Comparison of ENCODE assay signal across 13 cellular contexts in the genomic region with DNA sequence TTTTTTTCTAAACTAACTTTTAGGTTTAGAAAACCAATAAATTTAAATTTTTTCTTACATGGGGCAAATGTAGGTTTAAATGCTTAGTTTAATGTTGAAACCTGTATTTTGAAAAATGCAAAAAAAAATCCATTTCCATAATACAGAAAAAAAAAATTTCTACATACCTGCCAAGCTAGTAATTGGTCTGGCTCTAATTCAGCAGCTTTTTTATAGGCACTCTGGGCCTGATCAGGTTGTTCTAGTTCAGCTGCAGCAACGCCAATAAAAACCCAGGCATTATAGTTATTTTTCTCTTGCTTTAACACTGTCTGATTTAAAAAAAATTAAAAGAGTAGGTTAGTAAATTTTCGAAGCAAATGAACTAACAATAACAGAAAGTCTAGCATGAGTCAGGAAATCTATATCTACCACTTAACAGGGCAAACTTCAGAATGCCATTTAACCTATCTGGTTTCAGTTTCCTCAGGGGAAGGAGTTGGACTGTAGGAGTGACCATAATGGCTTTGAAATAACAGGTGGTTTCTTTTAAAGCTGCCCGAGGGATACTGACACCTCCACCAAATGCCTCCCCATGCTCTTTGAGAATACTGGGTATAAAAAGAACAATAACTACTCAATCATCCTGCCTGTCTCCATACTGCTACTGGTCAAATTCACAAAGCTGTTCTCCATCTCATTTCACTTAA. TPM values are rescaled to one million over a fixed set of nuclear protein-coding genes. Genes with fewer than 3 reads are reported as not detected.
A peak's percentile ranks its signal among the peaks of the same experiment; 100 is the strongest.
DNase-seq lines count a peak whose midpoint lies in the region; ATAC-seq and TF ChIP-seq lines count a peak whose summit lies in the region.
"Had no signal": no experiment of that assay in that cellular context is flagged by ENCODE, and none has a peak within 500 bp of the region (broad histone marks: within the 10 kb centered on the region; RNA-seq: fewer than 3 reads in every experiment).

No MANE protein-coding gene starts in this region.

- no peaks in the 10 kb centered on the region for H3K36me3 ChIP-seq in prostate gland

- TF ChIP-seq CTCF in prostate gland (IDR thresholded peaks at IDR 0.05), result no peak

- no peaks in the 10 kb centered on the region for H3K9me3 Mint-ChIP-seq in activated naive CD8-positive, alpha-beta T cell treated with anti-CD3 and anti-CD28 coated beads, Interleukin-2, amount 10 ng/mL, durations not matched to agents 7 days and 5 days

- H3K27ac ChIP-seq in prostate gland, result peak overlapping the region; percentile 42 to 66
- H3K27ac ChIP-seq: A549 had no signal

- no peaks in the 10 kb centered on the region for H3K4me1 ChIP-seq in prostate gland (replicated peaks)
- H3K4me1 ChIP-seq: A549 had no signal

- H3K4me1 Mint-ChIP-seq in activated naive CD8-positive, alpha-beta T cell treated with anti-CD3 and anti-CD28 coated beads, Interleukin-2, amount 10 ng/mL, durations not matched to agents 7 days and 5 days, result peaks cover 7% of the 10 kb centered on the region

- 12% methylated on average over 3 of the region's 3 CpGs for WGBS in prostate gland

- no peak for ATAC-seq in activated naive CD8-positive, alpha-beta T cell treated with anti-CD3 and anti-CD28 coated beads, Interleukin-2, amount 10 ng/mL, durations not matched to agents 7 days and 5 days (ENCODE audit: low read depth)
- no peak for ATAC-seq in GM21423 (IDR thresholded peaks at IDR 0.05; ENCODE audit: unreplicated experiment)
- ATAC-seq: A549 had no signal

- no peak overlapping the region for H3K4me3 ChIP-seq in prostate gland
- H3K4me3 ChIP-seq: A549 had no signal

- TF ChIP-seq POLR2A in prostate gland (IDR thresholded peaks at IDR 0.05), result no peak

- peak; percentile 16 for DNase-seq in NCI-H2171 treated with DMSO at 0.1 percent for 48 hours (lab: John Stamatoyannopoulos, UW)
- DNase-seq in NCI-H2171 (lab: John Stamatoyannopoulos, UW), result no peak
- DNase-seq in NCI-H1092 (lab: John Stamatoyannopoulos, UW), result peak; percentile 0
- no peak for DNase-seq in activated naive CD8-positive, alpha-beta T cell treated with anti-CD3 and anti-CD28 coated beads, Interleukin-2, amount 10 ng/mL, durations not matched to agents 7 days and 5 days
- DNase-seq in prostate gland (ENCODE audit: low spot score), result peak; percentile 15
- no peak for DNase-seq in DMS153 treated with DMSO at 0.1 percent for 48 hours (lab: John Stamatoyannopoulos, UW; ENCODE audit: unreplicated experiment)
- DNase-seq in GOT3 (lab: John Stamatoyannopoulos, UW), result no peak
- DNase-seq: DMS79; Karpas-422; stimulated activated CD4-positive, alpha-beta T cell treated with anti-CD3 and anti-CD28 coated beads, Interleukin-12 subunit alpha, Interleukin-12 subunit beta, amount 100 ng/mL, for 4 hours; stimulated activated CD8-positive, alpha-beta memory T cell treated with anti-CD3 and anti-CD28 coated beads, Interleukin-4, amount 100 ng/mL, for 48 hours had no signal

- H3K36me3 Mint-ChIP-seq in activated naive CD8-positive, alpha-beta T cell treated with anti-CD3 and anti-CD28 coated beads, Interleukin-2, amount 10 ng/mL, durations not matched to agents 7 days and 5 days, result peaks cover 34% of the 10 kb centered on the region

- H3K27me3 Mint-ChIP-seq in activated naive CD8-positive, alpha-beta T cell treated with anti-CD3 and anti-CD28 coated beads, Interleukin-2, amount 10 ng/mL, durations not matched to agents 7 days and 5 days, result no peaks in the 10 kb centered on the region

- POLR2A ChIA-PET in activated naive CD8-positive, alpha-beta T cell treated with anti-CD3 and anti-CD28 coated beads, Interleukin-2, amount 10 ng/mL, durations not matched to agents 7 days and 5 days (lab: Charles Lee), result no interaction called here

- peak overlapping the region; percentile 1 for H3K4me3 Mint-ChIP-seq in activated naive CD8-positive, alpha-beta T cell treated with anti-CD3 and anti-CD28 coated beads, Interleukin-2, amount 10 ng/mL, durations not matched to agents 7 days and 5 days

- H3K27me3 ChIP-seq in prostate gland (replicated peaks; ENCODE audit: insufficient read depth), result no peaks in the 10 kb centered on the region

- no peaks in the 10 kb centered on the region for H3K9me3 ChIP-seq in prostate gland
- H3K9me3 ChIP-seq: A549 had no signal

- intact Hi-C loops in prostate gland (cut with DNase I), result no loop called here

- H3K27ac Mint-ChIP-seq in activated naive CD8-positive, alpha-beta T cell treated with anti-CD3 and anti-CD28 coated beads, Interleukin-2, amount 10 ng/mL, durations not matched to agents 7 days and 5 days, result no peak overlapping the region

RNA-seq across cellular contexts. Expression of gene SKIC3, which starts 11.6 kb away (rescaled TPM):
- 10 to 100 TPM; 78.4 to 80.3 TPM for total RNA-seq in activated naive CD8-positive, alpha-beta T cell treated with anti-CD3 and anti-CD28 coated beads, Interleukin-2, amount 10 ng/mL, durations not matched to agents 7 days and 5 days
- total RNA-seq in prostate gland, result 10 to 100 TPM; 44.9 to 73.9 TPM

RNA-seq across cellular contexts. Expression of gene ARSK, which starts 11.7 kb away (rescaled TPM):
- total RNA-seq in activated naive CD8-positive, alpha-beta T cell treated with anti-CD3 and anti-CD28 coated beads, Interleukin-2, amount 10 ng/mL, durations not matched to agents 7 days and 5 days, result 1 to 10 TPM; 4.6 to 4.7 TPM
- total RNA-seq in prostate gland, result 10 to 100 TPM in 1 of 2 donors, 1 to 10 TPM in 1; 7.3 to 23.3 TPM

Comparison
In these comparisons a context has a peak if more than half of its experiments do, and no peak if none do; other contexts are left out.
1. DNase-seq: peak in NCI-H2171 treated with DMSO at 0.1 percent for 48 hours (single experiment), NCI-H1092 (single experiment) and prostate gland (single experiment); none in NCI-H2171 (single experiment), activated naive CD8-positive, alpha-beta T cell treated with anti-CD3 and anti-CD28 coated beads, Interleukin-2, amount 10 ng/mL, durations not matched to agents 7 days and 5 days (single experiment), DMS153 treated with DMSO at 0.1 percent for 48 hours (single experiment) and GOT3 (single experiment).